Comparison of ENCODE assay signal across 26 cellular contexts in genomic region chr10:7287377-7287776, GRCh38.
"Had no signal": no experiment of that assay in that cellular context is flagged by ENCODE, and none has a peak within 500 bp of the region (broad histone marks: within the 10 kb centered on the region; RNA-seq: fewer than 3 reads in every experiment).

No MANE protein-coding gene starts in this region.

- H3K27ac Mint-ChIP-seq: stimulated activated naive B cell treated with anti-CD40 and anti-IgM and Interleukin-4, amounts not matched to agents 10 μg/mL and 1 μg/mL and 100 μg/mL, for 72 hours had no signal

- H3K27me3 ChIP-seq: left lung, pancreas, right atrium auricular region, stomach, testis, thyroid gland, transverse colon, upper lobe of left lung, vagina had no signal

- H3K4me1 ChIP-seq: lower lobe of right lung, pancreas, right atrium auricular region, stomach, testis, transverse colon, vagina had no signal

- H3K36me3 ChIP-seq: left lung, lower lobe of right lung, pancreas, right atrium auricular region, stomach, thyroid gland, transverse colon, upper lobe of left lung, vagina had no signal

- H3K9me3 Mint-ChIP-seq: naive thymus-derived CD8-positive, alpha-beta T cell; nephron; stimulated activated naive B cell treated with anti-CD40 and anti-IgM and Interleukin-4, amounts not matched to agents 10 μg/mL and 1 μg/mL and 100 μg/mL, for 72 hours had no signal

- H3K9me3 ChIP-seq: left lung, lower lobe of right lung, pancreas, right atrium auricular region, stomach, testis, thyroid gland, transverse colon, upper lobe of left lung, vagina had no signal

- H3K4me1 Mint-ChIP-seq: nephron, neural crest cell had no signal

- H3K27ac ChIP-seq: left lung, lower lobe of right lung, pancreas, right atrium auricular region, skin epidermis, stomach, testis, thyroid gland, transverse colon, upper lobe of left lung, vagina had no signal

- ATAC-seq: left colon; left lung; lower lobe of right lung; naive thymus-derived CD8-positive, alpha-beta T cell; sciatic nerve; stimulated activated naive B cell treated with anti-CD40 and anti-IgM and Interleukin-4, amounts not matched to agents 10 μg/mL and 1 μg/mL and 100 μg/mL, for 72 hours; stimulated activated naive CD8-positive, alpha-beta T cell treated with anti-CD3 and anti-CD28 coated beads, Interleukin-15, Interleukin-2, amounts not matched to agents 100 U/mL and 50 U/mL, for 24 hours had no signal

- H3K4me3 ChIP-seq: left lung, lower lobe of right lung, pancreas, right atrium auricular region, skin epidermis, stomach, testis, thyroid gland, transverse colon, upper lobe of left lung, vagina had no signal

- H3K4me3 Mint-ChIP-seq: naive thymus-derived CD8-positive, alpha-beta T cell; nephron; neural crest cell; stimulated activated naive B cell treated with anti-CD40 and anti-IgM and Interleukin-4, amounts not matched to agents 10 μg/mL and 1 μg/mL and 100 μg/mL, for 72 hours had no signal

- DNase-seq: hippocampal formation; left colon; left lung; lower lobe of right lung; mammary epithelial cell; mesenchymal stem cell; naive thymus-derived CD8-positive, alpha-beta T cell; nucleus accumbens; pancreas; posterior cingulate gyrus; stimulated activated CD4-positive, alpha-beta T cell treated with anti-CD3 and anti-CD28 coated beads, Interleukin-12 subunit alpha, Interleukin-12 subunit beta, amount 100 ng/mL, for 4 hours; stimulated activated CD4-positive, alpha-beta T cell treated with anti-CD3 and anti-CD28 coated beads, Interleukin-2, amount 100 ng/mL, for 24 hours; stimulated activated CD4-positive, alpha-beta T cell treated with anti-CD3 and anti-CD28 coated beads, Interleukin-4, amount 100 ng/mL, for 1 hour; stimulated activated naive B cell treated with anti-CD40 and anti-IgM and Interleukin-4, amounts not matched to agents 10 μg/mL and 1 μg/mL and 100 μg/mL, for 72 hours; stimulated activated naive CD8-positive, alpha-beta T cell treated with anti-CD3 and anti-CD28 coated beads, Interleukin-15, Interleukin-2, amounts not matched to agents 100 U/mL and 50 U/mL, for 24 hours; stomach; testis; thyroid gland; transverse colon; upper lobe of left lung had no signal

- H3K27me3 Mint-ChIP-seq: naive thymus-derived CD8-positive, alpha-beta T cell; stimulated activated naive B cell treated with anti-CD40 and anti-IgM and Interleukin-4, amounts not matched to agents 10 μg/mL and 1 μg/mL and 100 μg/mL, for 72 hours had no signal
